Comparison of ENCODE assay signal across 3 cellular contexts in the genomic region with DNA sequence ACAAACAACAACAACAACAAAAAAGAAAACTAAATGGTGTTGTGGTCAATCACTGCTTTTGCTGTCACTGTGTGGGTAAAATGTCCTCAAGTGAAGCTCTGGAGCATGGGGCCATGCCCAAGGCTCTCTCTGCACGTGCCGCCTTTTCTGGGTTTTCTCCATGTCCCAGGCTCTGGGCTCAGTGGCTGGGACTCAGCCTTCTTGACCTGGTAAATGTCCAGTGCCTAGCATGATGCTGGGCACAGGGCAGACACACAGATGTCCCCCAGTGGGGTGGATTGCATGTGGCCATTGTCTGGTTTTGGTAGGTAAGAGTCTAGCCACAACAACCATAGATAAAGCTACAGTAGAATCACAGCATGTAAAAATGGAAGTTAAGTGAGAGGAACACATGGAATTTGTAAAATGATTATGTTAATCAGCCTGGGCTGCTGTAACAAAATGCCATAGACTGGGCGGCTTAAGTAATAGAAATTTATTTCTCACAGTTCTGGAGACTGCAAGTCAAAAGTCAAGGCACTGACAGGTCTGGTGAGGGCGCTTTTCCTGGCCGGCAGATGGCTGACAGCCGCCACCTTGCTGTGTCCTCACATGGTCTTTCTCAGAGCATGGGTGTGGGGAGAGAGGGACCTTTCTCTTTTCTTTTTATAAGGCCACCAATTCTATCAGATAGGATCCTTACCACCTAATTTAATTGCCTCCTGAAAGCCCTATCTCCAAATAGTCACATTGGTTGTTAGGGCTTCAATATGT.
TF ChIP-seq lines count a peak whose summit lies in the region.

No MANE protein-coding gene starts in this region.

TF ChIP-seq in HepG2, 621 proteins besides CTCF, POLR2A, EP300 and RAD21:
- no peak for TF ChIP-seq SOX13 (IDR thresholded peaks at IDR 0.05)
- no peak for TF ChIP-seq SOX13 (CRISPR knock-in tag; conservative IDR thresholded peaks at IDR 0.05 in 1 of 2, IDR thresholded peaks at IDR 0.05 in 1 of 2)
- TF ChIP-seq GPN1 (CRISPR knock-in tag; IDR thresholded peaks at IDR 0.05; ENCODE audit: borderline replicate concordance): no peak
- no peak for TF ChIP-seq POLR2G (IDR thresholded peaks at IDR 0.05; ENCODE audit: low read depth, low read length)
- TF ChIP-seq FOSL1 (CRISPR knock-in tag; IDR thresholded peaks at IDR 0.05; ENCODE audit: borderline replicate concordance): no peak

TF ChIP-seq in GM23338, 12 proteins besides CTCF, POLR2A, EP300 and RAD21:
- TF ChIP-seq ZNF331 (CRISPR knock-in tag; IDR thresholded peaks at IDR 0.05; ENCODE audit: low read depth) (no peak), STAT1 (IDR thresholded peaks at IDR 0.05; ENCODE audit: unreplicated experiment) (no peak), NANOG (IDR thresholded peaks at IDR 0.05; ENCODE audit: borderline replicate concordance) (no peak), EZH2 (IDR thresholded peaks at IDR 0.05; ENCODE audit: low read depth, unreplicated experiment) (no peak)

TF ChIP-seq in H1, 55 proteins besides CTCF, POLR2A, EP300 and RAD21:
- TF ChIP-seq GTF2F1 (IDR thresholded peaks at IDR 0.05; ENCODE audit: borderline replicate concordance, low read depth, low read length) (no peak), E2F6 (IDR thresholded peaks at IDR 0.05) (0 out of 2 replicates have a peak, but pooled peaks have one; percentile 29)
